In genomic region chr6:132566404-132566803, GRCh38 we compare ENCODE assay signal across 2 cellular contexts.
TF ChIP-seq lines count a peak whose summit lies in the region.

No MANE protein-coding gene starts in this region.

TF ChIP-seq in HepG2, 621 proteins besides CTCF, POLR2A, EP300 and RAD21:
- TF ChIP-seq MNT (IDR thresholded peaks at IDR 0.05) = peak; percentile 21; the same call in 1 of the 2 replicates
- no peak for TF ChIP-seq ZSCAN20 (CRISPR knock-in tag; IDR thresholded peaks at IDR 0.05; ENCODE audit: borderline replicate concordance)

TF ChIP-seq in A549, 52 proteins besides CTCF, POLR2A, EP300 and RAD21:
- TF ChIP-seq MAX (IDR thresholded peaks at IDR 0.05) = no peak
- no peak for TF ChIP-seq KDM1A (IDR thresholded peaks at IDR 0.05; ENCODE audit: low read depth)
- no peak for TF ChIP-seq HEYL (CRISPR knock-in tag; IDR thresholded peaks at IDR 0.05)
- TF ChIP-seq RARB (CRISPR knock-in tag; IDR thresholded peaks at IDR 0.05) = no peak
- no peak for TF ChIP-seq FOSB (CRISPR knock-in tag; IDR thresholded peaks at IDR 0.05)
- no peak for TF ChIP-seq GATA3 (IDR thresholded peaks at IDR 0.05; ENCODE audit: borderline replicate concordance)
- no peak for TF ChIP-seq HOXB5 (CRISPR knock-in tag; IDR thresholded peaks at IDR 0.05)
- TF ChIP-seq CHD2 (IDR thresholded peaks at IDR 0.05; ENCODE audit: low read length, partially characterized antibody) = no peak
- TF ChIP-seq ATOH8 (CRISPR knock-in tag; IDR thresholded peaks at IDR 0.05; ENCODE audit: low read depth) = no peak
- peak; percentile 77; the same call in 1 of the 2 replicates for TF ChIP-seq RNF2 (IDR thresholded peaks at IDR 0.05; ENCODE audit: borderline replicate concordance, low read depth)
- no peak for TF ChIP-seq PHF8 (IDR thresholded peaks at IDR 0.05; ENCODE audit: borderline replicate concordance, low read depth)
- peak; percentile 95 for TF ChIP-seq CBX8 (IDR thresholded peaks at IDR 0.05)
